Comparison of ENCODE assay signal across 23 cellular contexts in the genomic region with DNA sequence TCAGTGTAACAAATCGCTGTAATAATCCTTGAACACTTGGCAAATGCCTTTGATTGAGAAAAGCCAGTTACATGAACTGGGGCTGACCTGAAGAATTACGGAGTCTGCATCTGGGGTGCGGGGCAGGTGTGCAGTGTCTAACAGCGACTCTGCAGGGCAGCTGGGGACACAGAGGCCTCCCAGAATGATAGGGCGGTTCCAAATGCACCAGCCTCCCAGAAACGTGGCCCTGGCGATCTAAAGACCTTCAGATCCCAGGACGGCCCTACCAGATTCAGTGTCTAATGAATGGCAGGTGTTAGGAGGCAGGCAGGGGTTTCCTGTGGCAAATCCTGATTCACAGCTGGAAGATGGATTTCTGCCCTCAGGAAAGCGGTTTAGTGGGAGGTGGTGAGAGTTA.
DNase-seq lines count a peak whose midpoint lies in the region; ATAC-seq, FAIRE-seq and TF ChIP-seq lines count a peak whose summit lies in the region.
"Had no signal": no experiment of that assay in that cellular context is flagged by ENCODE, and none has a peak within 500 bp of the region (broad histone marks: within the 10 kb centered on the region; RNA-seq: fewer than 3 reads in every experiment).

No MANE protein-coding gene starts in this region.

- no peaks in the 10 kb centered on the region for H3K27me3 ChIP-seq in neural progenitor cell
- H3K27me3 ChIP-seq in HepG2 (ENCODE audit: control insufficient read depth in 1 of 2, insufficient read depth in 2 of 2, low read length in 2 of 2), result peaks cover 0 to 16% of the 10 kb centered on the region in 2 experiments; a peak in 2 of 5 replicates
- H3K27me3 ChIP-seq in tibial nerve, result no peaks in the 10 kb centered on the region

- no peak overlapping the region for H2AFZ ChIP-seq in neural progenitor cell (replicated peaks)
- H2AFZ ChIP-seq in HepG2 (ENCODE audit: low read length), result no peak overlapping the region

- H3K4me1 ChIP-seq in neural progenitor cell, result peaks cover 40% of the 10 kb centered on the region
- no peaks in the 10 kb centered on the region for H3K4me1 ChIP-seq in HepG2 (ENCODE audit: insufficient read depth, low read length)
- no peaks in the 10 kb centered on the region for H3K4me1 ChIP-seq in tibial nerve

- in situ Hi-C loops in HepG2 (cut with HindIII; ENCODE audit: extremely low pct_ligation_motif_present, low pct_unique_long_range_greater_than_20kb), result no loop called here

- TF ChIP-seq POLR2A in HepG2 (IDR thresholded peaks at IDR 0.05; ENCODE audit: insufficient read depth in 1 of 2, low read depth in 2 of 2, low read length in 2 of 2) (no peak), tibial nerve (IDR thresholded peaks at IDR 0.05) (no peak)

- H3K79me2 ChIP-seq in neural progenitor cell (ENCODE audit: low read depth), result no peaks in the 10 kb centered on the region
- no peaks in the 10 kb centered on the region for H3K79me2 ChIP-seq in HepG2 (ENCODE audit: insufficient read depth, low read length)

- H3K4me3 ChIP-seq in neural progenitor cell (no peak overlapping the region), HepG2 (replicated peaks in 1 of 3; ENCODE audit: insufficient read depth in 1 of 3, low read depth in 2 of 3, low read length in 3 of 3) (no peak overlapping the region), tibial nerve (no peak overlapping the region)

- H3K4me2 ChIP-seq in neural progenitor cell (peak overlapping the region; percentile 62), HepG2 (ENCODE audit: low read depth, low read length) (no peak overlapping the region)

- 10% methylated on average over 7 of the region's 9 CpGs for WGBS in HepG2 (ENCODE audit: low lambda C conversion rate)
- WGBS in tibial nerve, 2 donors, result 54 to 56% methylated on average over 9 of the region's 9 CpGs

- ATAC-seq in T-helper 17 cell (no peak), HepG2 (no peak)

- H3K27ac Mint-ChIP-seq in T-helper 17 cell (no peak overlapping the region), neural progenitor cell (peak overlapping the region; percentile 38)
- H3K27ac Mint-ChIP-seq: T-helper 1 cell treated with Interleukin-12 subunit alpha and Interleukin-12 subunit beta and Interleukin-4 antibody, amounts not matched to agents 30 μg/mL and 1 μg/mL, for 36 hours had no signal

- TF ChIP-seq RAD21 in HepG2 (CRISPR knock-in tag; IDR thresholded peaks at IDR 0.05), result no peak

- CTCF ChIA-PET in HepG2 (lab: Yijun Ruan, JAX; ENCODE audit: low intra/inter-chr PET ratio, low total read pairs), result no interaction called here

- H4K20me1 ChIP-seq in neural progenitor cell (ENCODE audit: low read depth) (no peaks in the 10 kb centered on the region), HepG2 (ENCODE audit: insufficient read depth, low read length) (no peaks in the 10 kb centered on the region)

- H3K27ac ChIP-seq in neural progenitor cell (peak overlapping the region; percentile 61), HepG2 (ENCODE audit: extremely low read length, insufficient read depth, low read length) (no peak overlapping the region), tibial nerve (no peak overlapping the region)
- H3K27ac ChIP-seq: 22Rv1 had no signal

- peak in 2 of 3 experiments; percentile 40 to 75 for DNase-seq in NCI-H1417 (lab: John Stamatoyannopoulos, UW)
- no peak for DNase-seq in NCI-H1417 treated with DMSO at 0.1 percent for 48 hours (lab: John Stamatoyannopoulos, UW)
- peak; percentile 62 for DNase-seq in NCI-H2227 (lab: John Stamatoyannopoulos, UW; ENCODE audit: unreplicated experiment)
- no peak for DNase-seq in T-helper 17 cell
- peak; percentile 56 for DNase-seq in neural progenitor cell (ENCODE audit: low spot score)
- no peak for DNase-seq in HepG2 (ENCODE audit: low spot score)
- DNase-seq in iPS-NIHi7 (ENCODE audit: extremely low spot score), result no peak
- no peak for DNase-seq in tibial nerve (ENCODE audit: low spot score in 2 of 2)
- DNase-seq: AML-193; DMS 273 treated with DMSO at 0.1 percent for 48 hours; GF-D8; HCEC 1CT; KBM-7; NCI-H1105; NCI-H187 treated with DMSO at 0.1 percent for 48 hours; NCI-H446; NCI-H526 treated with DMSO at 0.1 percent for 48 hours; NK-92 treated with Interleukin-12 subunit alpha and Interleukin-12 subunit beta, amount 100 ng/mL, for 24 hours; SHP77 had no signal

- intact Hi-C loops in HepG2 (cut with micrococcal nuclease; ENCODE audit: unreplicated experiment), result no loop called here

- H3K36me3 Mint-ChIP-seq in T-helper 17 cell (ENCODE audit: low read depth) (no peaks in the 10 kb centered on the region), neural progenitor cell (no peaks in the 10 kb centered on the region)

- H3K9me3 ChIP-seq in T-helper 17 cell (ENCODE audit: control insufficient read depth, low read length, poor library complexity, severe bottlenecking) (no peaks in the 10 kb centered on the region), neural progenitor cell (ENCODE audit: low read depth) (no peaks in the 10 kb centered on the region), HepG2 (ENCODE audit: low read length) (no peaks in the 10 kb centered on the region), tibial nerve (no peaks in the 10 kb centered on the region)

- TF ChIP-seq CTCF in neural progenitor cell (IDR thresholded peaks at IDR 0.05), result no peak
- no peak for TF ChIP-seq CTCF in HepG2 (CRISPR knock-in tag; IDR thresholded peaks at IDR 0.05)
- TF ChIP-seq CTCF in tibial nerve (IDR thresholded peaks at IDR 0.05), result no peak

- no TSS peak for BruUV-seq in HepG2 (replicated peaks; lab: Mats Ljungman, UMichigan)

- H3K9ac ChIP-seq in neural progenitor cell, result no peak overlapping the region
- H3K9ac ChIP-seq in HepG2 (ENCODE audit: insufficient read depth, low read depth, low read length), result no peak overlapping the region

- peaks cover 19% of the 10 kb centered on the region for H3F3A ChIP-seq in neural progenitor cell (ENCODE audit: low read depth)

- POLR2A ChIA-PET in HepG2 (lab: Yijun Ruan, JAX), result no interaction called here

- H3K27me3 Mint-ChIP-seq in T-helper 17 cell, result peaks cover 25% of the 10 kb centered on the region
- peaks cover 10% of the 10 kb centered on the region for H3K27me3 Mint-ChIP-seq in neural progenitor cell (ENCODE audit: insufficient read depth, low read depth)

- no peak for FAIRE-seq in HepG2 (lab: Jason Lieb, UNC)
- FAIRE-seq: GM18507, RCC 7860 had no signal

- TF ChIP-seq EP300 in HepG2 (IDR thresholded peaks at IDR 0.05; ENCODE audit: low read depth in 2 of 2, low read length in 2 of 2), result no peak
- no peak for TF ChIP-seq EP300 in HepG2 (CRISPR knock-in tag; IDR thresholded peaks at IDR 0.05; ENCODE audit: borderline replicate concordance)
- TF ChIP-seq EP300 in tibial nerve (IDR thresholded peaks at IDR 0.05), result no peak

- H3K36me3 ChIP-seq in neural progenitor cell (no peaks in the 10 kb centered on the region), HepG2 (replicated peaks in 1 of 2; ENCODE audit: control insufficient read depth in 1 of 2, insufficient read depth in 2 of 2, low read length in 2 of 2) (no peaks in the 10 kb centered on the region), tibial nerve (no peaks in the 10 kb centered on the region)

- no peaks in the 10 kb centered on the region for H3K9me3 Mint-ChIP-seq in neural progenitor cell
- H3K9me3 Mint-ChIP-seq: T-helper 1 cell treated with Interleukin-12 subunit alpha and Interleukin-12 subunit beta and Interleukin-4 antibody, amounts not matched to agents 30 μg/mL and 1 μg/mL, for 36 hours had no signal

- H3K4me3 Mint-ChIP-seq in T-helper 17 cell (peak overlapping the region; percentile 61), neural progenitor cell (peak overlapping the region; percentile 1)
- H3K4me3 Mint-ChIP-seq: T-helper 1 cell treated with Interleukin-12 subunit alpha and Interleukin-12 subunit beta and Interleukin-4 antibody, amounts not matched to agents 30 μg/mL and 1 μg/mL, for 36 hours had no signal

- H3K4me1 Mint-ChIP-seq in T-helper 17 cell, result peaks cover 6% of the 10 kb centered on the region
- H3K4me1 Mint-ChIP-seq in neural progenitor cell, result peaks cover 42% of the 10 kb centered on the region

TF ChIP-seq in HepG2, 621 proteins besides CTCF, POLR2A, EP300 and RAD21:
- TF ChIP-seq MXD4 (CRISPR knock-in tag; IDR thresholded peaks at IDR 0.05) (no peak), ZNF773 (CRISPR knock-in tag; IDR thresholded peaks at IDR 0.05; ENCODE audit: borderline replicate concordance) (no peak), LCORL (IDR thresholded peaks at IDR 0.05) (no peak), LCORL (CRISPR knock-in tag; IDR thresholded peaks at IDR 0.05) (no peak), ASH2L (IDR thresholded peaks at IDR 0.05; ENCODE audit: insufficient read length, low read depth, low read length) (no peak), HMG20A (CRISPR knock-in tag; IDR thresholded peaks at IDR 0.05; ENCODE audit: borderline replicate concordance) (no peak), ZNF451 (CRISPR knock-in tag; IDR thresholded peaks at IDR 0.05) (no peak), ZNF782 (CRISPR knock-in tag; IDR thresholded peaks at IDR 0.05; ENCODE audit: borderline replicate concordance) (no peak), ZNF747 (CRISPR knock-in tag; IDR thresholded peaks at IDR 0.05; ENCODE audit: borderline replicate concordance) (no peak), NCOA5 (CRISPR knock-in tag; IDR thresholded peaks at IDR 0.05) (no peak), ZMYM4 (CRISPR knock-in tag; IDR thresholded peaks at IDR 0.05) (no peak)
- TF ChIP-seq, protein P1, sequence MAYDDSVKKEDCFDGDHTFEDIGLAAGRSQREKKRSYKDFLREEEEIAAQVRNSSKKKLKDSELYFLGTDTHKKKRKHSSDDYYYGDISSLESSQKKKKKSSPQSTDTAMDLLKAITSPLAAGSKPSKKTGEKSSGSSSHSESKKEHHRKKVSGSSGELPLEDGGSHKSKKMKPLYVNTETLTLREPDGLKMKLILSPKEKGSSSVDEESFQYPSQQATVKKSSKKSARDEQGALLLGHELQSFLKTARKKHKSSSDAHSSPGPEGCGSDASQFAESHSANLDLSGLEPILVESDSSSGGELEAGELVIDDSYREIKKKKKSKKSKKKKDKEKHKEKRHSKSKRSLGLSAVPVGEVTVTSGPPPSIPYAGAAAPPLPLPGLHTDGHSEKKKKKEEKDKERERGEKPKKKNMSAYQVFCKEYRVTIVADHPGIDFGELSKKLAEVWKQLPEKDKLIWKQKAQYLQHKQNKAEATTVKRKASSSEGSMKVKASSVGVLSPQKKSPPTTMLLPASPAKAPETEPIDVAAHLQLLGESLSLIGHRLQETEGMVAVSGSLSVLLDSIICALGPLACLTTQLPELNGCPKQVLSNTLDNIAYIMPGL (CRISPR knock-in tag; IDR thresholded peaks at IDR 0.05; ENCODE audit: borderline replicate concordance in 1 of 2, low read depth in 1 of 2), result no peak

Comparison
In these comparisons a context has a peak if more than half of its experiments do, and no peak if none do; other contexts are left out.
1. DNase-seq: peak in NCI-H1417 (2 of 3), NCI-H2227 (single experiment) and neural progenitor cell (single experiment); none in NCI-H1417 treated with DMSO at 0.1 percent for 48 hours (single experiment), T-helper 17 cell (0 of 3), HepG2 (single experiment), iPS-NIHi7 (single experiment) and tibial nerve (0 of 2).